Comparison of ENCODE assay signal across 1 cellular context in genomic region chr6:142695016-142695415, GRCh38.
TF ChIP-seq lines count a peak whose summit lies in the region.

No MANE protein-coding gene starts in this region.

TF ChIP-seq in GM23338, 12 proteins besides CTCF, POLR2A, EP300 and RAD21 (continued from another document):
- TF ChIP-seq, protein P1, sequence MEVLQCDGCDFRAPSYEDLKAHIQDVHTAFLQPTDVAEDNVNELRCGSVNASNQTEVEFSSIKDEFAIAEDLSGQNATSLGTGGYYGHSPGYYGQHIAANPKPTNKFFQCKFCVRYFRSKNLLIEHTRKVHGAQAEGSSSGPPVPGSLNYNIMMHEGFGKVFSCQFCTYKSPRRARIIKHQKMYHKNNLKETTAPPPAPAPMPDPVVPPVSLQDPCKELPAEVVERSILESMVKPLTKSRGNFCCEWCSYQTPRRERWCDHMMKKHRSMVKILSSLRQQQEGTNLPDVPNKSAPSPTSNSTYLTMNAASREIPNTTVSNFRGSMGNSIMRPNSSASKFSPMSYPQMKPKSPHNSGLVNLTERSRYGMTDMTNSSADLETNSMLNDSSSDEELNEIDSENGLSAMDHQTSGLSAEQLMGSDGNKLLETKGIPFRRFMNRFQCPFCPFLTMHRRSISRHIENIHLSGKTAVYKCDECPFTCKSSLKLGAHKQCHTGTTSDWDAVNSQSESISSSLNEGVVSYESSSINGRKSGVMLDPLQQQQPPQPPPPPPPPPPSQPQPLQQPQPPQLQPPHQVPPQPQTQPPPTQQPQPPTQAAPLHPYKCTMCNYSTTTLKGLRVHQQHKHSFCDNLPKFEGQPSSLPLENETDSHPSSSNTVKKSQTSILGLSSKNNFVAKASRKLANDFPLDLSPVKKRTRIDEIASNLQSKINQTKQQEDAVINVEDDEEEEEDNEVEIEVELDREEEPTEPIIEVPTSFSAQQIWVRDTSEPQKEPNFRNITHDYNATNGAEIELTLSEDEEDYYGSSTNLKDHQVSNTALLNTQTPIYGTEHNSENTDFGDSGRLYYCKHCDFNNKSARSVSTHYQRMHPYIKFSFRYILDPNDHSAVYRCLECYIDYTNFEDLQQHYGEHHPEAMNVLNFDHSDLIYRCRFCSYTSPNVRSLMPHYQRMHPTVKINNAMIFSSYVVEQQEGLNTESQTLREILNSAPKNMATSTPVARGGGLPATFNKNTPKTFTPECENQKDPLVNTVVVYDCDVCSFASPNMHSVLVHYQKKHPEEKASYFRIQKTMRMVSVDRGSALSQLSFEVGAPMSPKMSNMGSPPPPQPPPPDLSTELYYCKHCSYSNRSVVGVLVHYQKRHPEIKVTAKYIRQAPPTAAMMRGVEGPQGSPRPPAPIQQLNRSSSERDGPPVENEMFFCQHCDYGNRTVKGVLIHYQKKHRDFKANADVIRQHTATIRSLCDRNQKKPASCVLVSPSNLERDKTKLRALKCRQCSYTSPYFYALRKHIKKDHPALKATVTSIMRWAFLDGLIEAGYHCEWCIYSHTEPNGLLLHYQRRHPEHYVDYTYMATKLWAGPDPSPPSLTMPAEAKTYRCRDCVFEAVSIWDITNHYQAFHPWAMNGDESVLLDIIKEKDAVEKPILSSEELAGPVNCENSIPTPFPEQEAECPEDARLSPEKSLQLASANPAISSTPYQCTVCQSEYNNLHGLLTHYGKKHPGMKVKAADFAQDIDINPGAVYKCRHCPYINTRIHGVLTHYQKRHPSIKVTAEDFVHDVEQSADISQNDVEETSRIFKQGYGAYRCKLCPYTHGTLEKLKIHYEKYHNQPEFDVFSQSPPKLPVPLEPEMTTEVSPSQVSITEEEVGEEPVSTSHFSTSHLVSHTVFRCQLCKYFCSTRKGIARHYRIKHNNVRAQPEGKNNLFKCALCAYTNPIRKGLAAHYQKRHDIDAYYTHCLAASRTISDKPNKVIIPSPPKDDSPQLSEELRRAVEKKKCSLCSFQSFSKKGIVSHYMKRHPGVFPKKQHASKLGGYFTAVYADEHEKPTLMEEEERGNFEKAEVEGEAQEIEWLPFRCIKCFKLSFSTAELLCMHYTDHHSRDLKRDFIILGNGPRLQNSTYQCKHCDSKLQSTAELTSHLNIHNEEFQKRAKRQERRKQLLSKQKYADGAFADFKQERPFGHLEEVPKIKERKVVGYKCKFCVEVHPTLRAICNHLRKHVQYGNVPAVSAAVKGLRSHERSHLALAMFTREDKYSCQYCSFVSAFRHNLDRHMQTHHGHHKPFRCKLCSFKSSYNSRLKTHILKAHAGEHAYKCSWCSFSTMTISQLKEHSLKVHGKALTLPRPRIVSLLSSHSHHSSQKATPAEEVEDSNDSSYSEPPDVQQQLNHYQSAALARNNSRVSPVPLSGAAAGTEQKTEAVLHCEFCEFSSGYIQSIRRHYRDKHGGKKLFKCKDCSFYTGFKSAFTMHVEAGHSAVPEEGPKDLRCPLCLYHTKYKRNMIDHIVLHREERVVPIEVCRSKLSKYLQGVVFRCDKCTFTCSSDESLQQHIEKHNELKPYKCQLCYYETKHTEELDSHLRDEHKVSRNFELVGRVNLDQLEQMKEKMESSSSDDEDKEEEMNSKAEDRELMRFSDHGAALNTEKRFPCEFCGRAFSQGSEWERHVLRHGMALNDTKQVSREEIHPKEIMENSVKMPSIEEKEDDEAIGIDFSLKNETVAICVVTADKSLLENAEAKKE (CRISPR knock-in tag; IDR thresholded peaks at IDR 0.05), result no peak
- TF ChIP-seq CREB1 (CRISPR knock-in tag; IDR thresholded peaks at IDR 0.05; ENCODE audit: low read depth) (no peak), ZNF331 (CRISPR knock-in tag; IDR thresholded peaks at IDR 0.05; ENCODE audit: low read depth) (no peak), EZH2phosphoT487 (IDR thresholded peaks at IDR 0.05; ENCODE audit: unreplicated experiment) (no peak), POLR2AphosphoS5 (IDR thresholded peaks at IDR 0.05; ENCODE audit: low read depth) (no peak), STAT1 (IDR thresholded peaks at IDR 0.05; ENCODE audit: unreplicated experiment) (no peak), REST (IDR thresholded peaks at IDR 0.05; ENCODE audit: unreplicated experiment) (no peak), EZH2 (IDR thresholded peaks at IDR 0.05; ENCODE audit: low read depth, unreplicated experiment) (no peak), ETS1 (IDR thresholded peaks at IDR 0.05) (no peak), ZNF114 (CRISPR knock-in tag; IDR thresholded peaks at IDR 0.05) (no peak), JUNB (IDR thresholded peaks at IDR 0.05; ENCODE audit: unreplicated experiment) (no peak)
